ENCODE assay signal across 16 cellular contexts in genomic region chr10:84310470-84310869, GRCh38. TPM values are rescaled to one million over a fixed set of nuclear protein-coding genes. Genes with fewer than 3 reads are reported as not detected.
DNase-seq lines count a peak whose midpoint lies in the region; ATAC-seq, FAIRE-seq and TF ChIP-seq lines count a peak whose summit lies in the region.
"Had no signal": no experiment of that assay in that cellular context is flagged by ENCODE, and none has a peak within 500 bp of the region (broad histone marks: within the 10 kb centered on the region; RNA-seq: fewer than 3 reads in every experiment).

No MANE protein-coding gene starts in this region.

- no peaks in the 10 kb centered on the region for H3K36me3 ChIP-seq in effector memory CD4-positive, alpha-beta T cell (ENCODE audit: control insufficient read depth, insufficient read depth, low read length)
- H3K36me3 ChIP-seq in lower lobe of right lung = no peaks in the 10 kb centered on the region

- POLR2A ChIA-PET in A549 (lab: Yijun Ruan, JAX) = interaction anchor here (1.2 kb wide), 1 partner anchor 18 kb away, joined by 3 read pairs; the partner anchor contains the start of gene CCSER2

- CTCF ChIA-PET in A549 (lab: Yijun Ruan, JAX) = interaction anchor here (1.3 to 1.5 kb wide), 2 partner anchors 48 to 227 kb away, joined by 3 to 4 read pairs; no protein-coding TSS in a partner anchor

- DNase-seq in A549 (ENCODE audit: low read depth in 1 of 2, low spot score in 1 of 2) (peak in 1 of 2 experiments; percentile 33), H54 (ENCODE audit: insufficient read length, low spot score) (no peak), amniotic epithelial cell (ENCODE audit: low read depth) (peak; percentile 42), foreskin keratinocyte (peak in 1 of 2 donors; percentile 45), lower lobe of right lung (no peak)
- no peak for DNase-seq in effector memory CD4-positive, alpha-beta T cell
- DNase-seq: activated CD4-positive, alpha-beta T cell treated with anti-CD3 and anti-CD28 coated beads for 1 hour; activated CD8-positive, alpha-beta memory T cell treated with anti-CD3 and anti-CD28 coated beads, Interleukin-2, amount 50 U/mL, for 48 hours; activated naive CD4-positive, alpha-beta T cell treated with anti-CD3 and anti-CD28 coated beads, Interleukin-2, amount 50 U/mL, for 16 hours; erythroblast; NCI-H1417; T-cell had no signal

- WGBS in A549 (ENCODE audit: missing lambda C conversion rate) = 94% methylated on average over 2 of the region's 2 CpGs

- H3K4me2 ChIP-seq in A549 = no peak overlapping the region
- H3K4me2 ChIP-seq: PC-9 had no signal

- peaks cover 3% of the 10 kb centered on the region for H3K27me3 ChIP-seq in foreskin keratinocyte
- H3K27me3 ChIP-seq in effector memory CD4-positive, alpha-beta T cell (replicated peaks; ENCODE audit: control insufficient read depth, insufficient read depth, low read length, poor library complexity, severe bottlenecking) = no peaks in the 10 kb centered on the region
- H3K27me3 ChIP-seq in lower lobe of right lung (ENCODE audit: low read depth) = no peaks in the 10 kb centered on the region

- peak; percentile 54 to 72; a peak in 3 of 6 replicates for ATAC-seq in A549
- ATAC-seq in foreskin keratinocyte = peak; percentile 52
- no peak for ATAC-seq in GM21737 (IDR thresholded peaks at IDR 0.05; ENCODE audit: unreplicated experiment)
- no peak for ATAC-seq in HG03175 (IDR thresholded peaks at IDR 0.05; ENCODE audit: unreplicated experiment)
- ATAC-seq in lower lobe of right lung = no peak
- ATAC-seq: T-cell had no signal

- FAIRE-seq in A549 (lab: Jason Lieb, UNC) = no peak
- FAIRE-seq in H54 (lab: Jason Lieb, UNC) = peak; percentile 86

- TF ChIP-seq CTCF in A549 (IDR thresholded peaks at IDR 0.05) = no peak
- TF ChIP-seq CTCF in foreskin keratinocyte (conservative IDR thresholded peaks at IDR 0.05) = no peak
- TF ChIP-seq CTCF in lower lobe of right lung (IDR thresholded peaks at IDR 0.05) = no peak

- no peaks in the 10 kb centered on the region for H3K9me3 ChIP-seq in A549
- no peaks in the 10 kb centered on the region for H3K9me3 ChIP-seq in effector memory CD4-positive, alpha-beta T cell (ENCODE audit: control insufficient read depth, low read length)
- no peaks in the 10 kb centered on the region for H3K9me3 ChIP-seq in lower lobe of right lung

- no peak overlapping the region for H3K4me3 ChIP-seq in A549
- H3K4me3 ChIP-seq in effector memory CD4-positive, alpha-beta T cell (ENCODE audit: insufficient read depth, low read depth, low read length, poor library complexity, severe bottlenecking) = no peak overlapping the region
- H3K4me3 ChIP-seq in lower lobe of right lung = no peak overlapping the region
- H3K4me3 ChIP-seq: PC-9, skin epidermis had no signal

- TF ChIP-seq POLR2A in A549 (IDR thresholded peaks at IDR 0.05; ENCODE audit: low read length) (no peak), H54 (IDR thresholded peaks at IDR 0.05; ENCODE audit: low read depth, low read length) (no peak)

- H3K27ac ChIP-seq in A549 (peak overlapping the region; percentile 24 to 52; a peak in 4 of 6 replicates), foreskin keratinocyte (no peak overlapping the region), lower lobe of right lung (no peak overlapping the region)
- no peak overlapping the region for H3K27ac ChIP-seq in effector memory CD4-positive, alpha-beta T cell (ENCODE audit: insufficient read depth, low read length, poor library complexity, severe bottlenecking)
- H3K27ac ChIP-seq: PC-9, skin epidermis had no signal

- H3K4me1 ChIP-seq in A549 (peaks cover 6% of the 10 kb centered on the region; the same call in 2 of the 3 replicates), foreskin keratinocyte (peaks cover 5% of the 10 kb centered on the region), lower lobe of right lung (peaks cover 21% of the 10 kb centered on the region)
- H3K4me1 ChIP-seq in effector memory CD4-positive, alpha-beta T cell (ENCODE audit: control insufficient read depth, insufficient read depth, low read length, poor library complexity, severe bottlenecking) = peaks cover 10% of the 10 kb centered on the region

- TF ChIP-seq RAD21 in A549 (conservative IDR thresholded peaks at IDR 0.05 in 1 of 2, IDR thresholded peaks at IDR 0.05 in 1 of 2) = no peak

- TF ChIP-seq EP300 in A549 (IDR thresholded peaks at IDR 0.05) = no peak

- intact Hi-C loops in lower lobe of right lung (cut with DNase I) = no loop called here

TF ChIP-seq in A549, 52 proteins besides CTCF, POLR2A, EP300 and RAD21:
- TF ChIP-seq SREBF2 (IDR thresholded peaks at IDR 0.05) (no peak), CHD4 (IDR thresholded peaks at IDR 0.05; ENCODE audit: borderline replicate concordance) (no peak), MAX (IDR thresholded peaks at IDR 0.05) (no peak), JUN (IDR thresholded peaks at IDR 0.05) (no peak), CHD2 (IDR thresholded peaks at IDR 0.05; ENCODE audit: low read length, partially characterized antibody) (no peak), MAFK (IDR thresholded peaks at IDR 0.05; ENCODE audit: partially characterized antibody) (no peak), NR3C1 (IDR thresholded peaks at IDR 0.05) (no peak), NFE2L2 (conservative IDR thresholded peaks at IDR 0.05; ENCODE audit: low read length) (no peak), RCOR1 (IDR thresholded peaks at IDR 0.05; ENCODE audit: low read depth, low read length) (no peak), CEBPB (IDR thresholded peaks at IDR 0.05) (no peak), BHLHE40 (IDR thresholded peaks at IDR 0.05; ENCODE audit: low read depth, low read length) (no peak), HOXB5 (CRISPR knock-in tag; IDR thresholded peaks at IDR 0.05) (no peak), HES2 (IDR thresholded peaks at IDR 0.05) (no peak)

RNA-seq across cellular contexts. Expression of gene CCSER2, which starts 17.9 kb away (rescaled TPM):
- polyA plus RNA-seq in A549 (2011; rRNA removed) (26.4 and 28.2 TPM in 2 replicates), A549 (2017; fragmentation: RNase III; extraction: RNeasy Plus Mini Kit Qiagen cat#74134 plus additional on column Dnase treatment) (8.2 to 9.2 TPM (median 8.3 TPM) in 3 replicates), foreskin keratinocyte (11.1 and 11.8 TPM in 2 replicates)
- 4.8 and 6.0 TPM in 2 replicates for polyA plus RNA-seq in A549 (2012; cell fraction: cytosol; rRNA removed)
- 2.8 and 4.4 TPM in 2 replicates for polyA plus RNA-seq in A549 (2012; cell fraction: nucleus; rRNA removed)
- polyA minus RNA-seq in A549 (2011; rRNA and poly(A)+ RNA removed) = 23.5 and 25.4 TPM in 2 replicates
- total RNA-seq in foreskin keratinocyte (24.9 and 28.7 TPM in 2 replicates), lower lobe of right lung (66.1 TPM)

Comparison
In these comparisons a context has a peak if more than half of its experiments do, and no peak if none do; other contexts are left out.
1. ATAC-seq: peak in A549 (2 of 2) and foreskin keratinocyte (single experiment); none in GM21737 (single experiment), HG03175 (single experiment) and lower lobe of right lung (0 of 2).
2. H3K27ac ChIP-seq: peak in A549 (2 of 2); none in foreskin keratinocyte (single experiment), effector memory CD4-positive, alpha-beta T cell (single experiment) and lower lobe of right lung (single experiment).